1 cellular context compared by ENCODE assay signal in the genomic region with DNA sequence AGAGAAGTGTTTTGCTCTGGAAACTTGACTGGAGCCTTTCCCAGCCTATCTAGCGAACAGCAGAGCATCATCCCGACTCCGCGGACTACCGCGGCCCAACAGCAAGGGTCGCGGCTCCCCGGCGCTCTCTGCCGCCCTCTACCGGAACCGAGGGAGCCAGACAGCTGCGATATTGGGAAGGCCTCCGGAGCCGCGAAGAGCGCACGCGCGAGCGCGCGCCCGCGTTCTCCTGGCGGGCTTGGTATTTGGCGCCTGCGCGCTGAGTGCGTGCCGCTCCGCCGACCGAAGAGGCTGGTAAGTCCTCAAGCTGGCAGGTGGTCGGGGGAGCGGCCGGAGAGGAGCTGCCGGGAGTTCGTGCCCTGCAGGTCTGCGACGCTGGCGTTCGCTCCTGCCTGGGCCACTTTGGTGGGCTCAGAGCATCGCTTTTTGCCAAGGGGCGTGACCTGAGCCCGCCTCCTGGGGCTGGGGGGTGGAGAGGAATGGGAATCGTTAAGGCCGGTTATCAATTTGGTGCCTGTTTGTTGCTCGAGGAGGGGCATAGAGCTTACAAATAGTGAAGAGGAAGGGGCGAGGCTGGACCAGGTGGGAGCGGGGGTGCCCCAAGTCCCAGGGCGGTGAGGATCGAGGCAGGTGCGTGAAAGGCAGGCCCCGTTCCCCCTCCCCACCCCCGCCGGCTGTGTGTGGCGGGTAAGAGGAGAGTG.
TF ChIP-seq lines count a peak whose summit lies in the region.

Gene TMEM106C, plus strand, starts transcription at position 257 of the 701 bp plus-strand sequence. CDS start 641 bp downstream, outside the sequence.

TF ChIP-seq in HEK293, 187 proteins besides CTCF, POLR2A, EP300 and RAD21 (continued from another document):
- TF ChIP-seq ZNF701 (tag by site-specific recombination; IDR thresholded peaks at IDR 0.05) (no peak), SALL2 (tag by site-specific recombination; IDR thresholded peaks at IDR 0.05; ENCODE audit: borderline replicate concordance) (no peak), ZNF394 (tag by site-specific recombination; IDR thresholded peaks at IDR 0.05; ENCODE audit: borderline replicate concordance) (0 out of 2 replicates have a peak, but pooled peaks have one; percentile 17), GLIS2 (tag by site-specific recombination; IDR thresholded peaks at IDR 0.05) (0 out of 2 replicates have a peak, but pooled peaks have one; percentile 21), KLF17 (tag by site-specific recombination; IDR thresholded peaks at IDR 0.05) (0 out of 2 replicates have a peak, but pooled peaks have one; percentile 24), ZNF292 (tag by site-specific recombination; IDR thresholded peaks at IDR 0.05; ENCODE audit: borderline replicate concordance, low read depth) (no peak), ZNF155 (tag by site-specific recombination; IDR thresholded peaks at IDR 0.05) (no peak), ZNF335 (tag by site-specific recombination; conservative IDR thresholded peaks at IDR 0.05) (peak; percentile 95), ZXDB (tag by site-specific recombination; IDR thresholded peaks at IDR 0.05) (peak; percentile 43; the same call in 1 of the 2 replicates), ZNF548 (tag by site-specific recombination; IDR thresholded peaks at IDR 0.05) (no peak), ZNF629 (tag by site-specific recombination; IDR thresholded peaks at IDR 0.05) (0 out of 2 replicates have a peak, but pooled peaks have one; percentile 26), ZNF660 (tag by site-specific recombination; IDR thresholded peaks at IDR 0.05) (peak; percentile 48; the same call in 1 of the 2 replicates), ZBTB8A (tag by site-specific recombination; IDR thresholded peaks at IDR 0.05) (peak; percentile 33; the same call in 1 of the 2 replicates), KLF16 (tag by site-specific recombination; IDR thresholded peaks at IDR 0.05) (peak; percentile 88; the same call in 1 of the 2 replicates), ZNF426 (tag by site-specific recombination; IDR thresholded peaks at IDR 0.05) (no peak), ZBTB17 (tag by site-specific recombination; IDR thresholded peaks at IDR 0.05) (peak; percentile 71), ZNF747 (tag by site-specific recombination; IDR thresholded peaks at IDR 0.05) (no peak), ZNF404 (tag by site-specific recombination; IDR thresholded peaks at IDR 0.05) (no peak), BCL11A (tag by site-specific recombination; IDR thresholded peaks at IDR 0.05; ENCODE audit: low read depth) (no peak), ZEB2 (tag by site-specific recombination; IDR thresholded peaks at IDR 0.05) (peak; percentile 76), ZNF324 (tag by site-specific recombination; IDR thresholded peaks at IDR 0.05) (0 out of 2 replicates have a peak, but pooled peaks have one; percentile 47), GLI4 (tag by site-specific recombination; IDR thresholded peaks at IDR 0.05) (0 out of 2 replicates have a peak, but pooled peaks have one; percentile 31), ZSCAN30 (tag by site-specific recombination; IDR thresholded peaks at IDR 0.05) (peak; percentile 42; the same call in 1 of the 2 replicates), YY1 (tag by site-specific recombination; IDR thresholded peaks at IDR 0.05) (no peak), EGR2 (tag by site-specific recombination; IDR thresholded peaks at IDR 0.05; ENCODE audit: low read depth) (no peak), ZNF2 (tag by site-specific recombination; IDR thresholded peaks at IDR 0.05) (peak; percentile 53; the same call in 1 of the 2 replicates), ZNF341 (tag by site-specific recombination; IDR thresholded peaks at IDR 0.05; ENCODE audit: low read depth) (peak; percentile 36; the same call in 1 of the 2 replicates), ZNF280D (tag by site-specific recombination; IDR thresholded peaks at IDR 0.05) (no peak), KLF7 (tag by site-specific recombination; IDR thresholded peaks at IDR 0.05; ENCODE audit: borderline replicate concordance) (0 out of 2 replicates have a peak, but pooled peaks have one; percentile 38)
- TF ChIP-seq, protein P1, sequence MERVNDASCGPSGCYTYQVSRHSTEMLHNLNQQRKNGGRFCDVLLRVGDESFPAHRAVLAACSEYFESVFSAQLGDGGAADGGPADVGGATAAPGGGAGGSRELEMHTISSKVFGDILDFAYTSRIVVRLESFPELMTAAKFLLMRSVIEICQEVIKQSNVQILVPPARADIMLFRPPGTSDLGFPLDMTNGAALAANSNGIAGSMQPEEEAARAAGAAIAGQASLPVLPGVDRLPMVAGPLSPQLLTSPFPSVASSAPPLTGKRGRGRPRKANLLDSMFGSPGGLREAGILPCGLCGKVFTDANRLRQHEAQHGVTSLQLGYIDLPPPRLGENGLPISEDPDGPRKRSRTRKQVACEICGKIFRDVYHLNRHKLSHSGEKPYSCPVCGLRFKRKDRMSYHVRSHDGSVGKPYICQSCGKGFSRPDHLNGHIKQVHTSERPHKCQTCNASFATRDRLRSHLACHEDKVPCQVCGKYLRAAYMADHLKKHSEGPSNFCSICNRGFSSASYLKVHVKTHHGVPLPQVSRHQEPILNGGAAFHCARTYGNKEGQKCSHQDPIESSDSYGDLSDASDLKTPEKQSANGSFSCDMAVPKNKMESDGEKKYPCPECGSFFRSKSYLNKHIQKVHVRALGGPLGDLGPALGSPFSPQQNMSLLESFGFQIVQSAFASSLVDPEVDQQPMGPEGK (tag by site-specific recombination; IDR thresholded peaks at IDR 0.05), result peak; percentile 57; the same call in 1 of the 2 replicates
- TF ChIP-seq, protein P2, sequence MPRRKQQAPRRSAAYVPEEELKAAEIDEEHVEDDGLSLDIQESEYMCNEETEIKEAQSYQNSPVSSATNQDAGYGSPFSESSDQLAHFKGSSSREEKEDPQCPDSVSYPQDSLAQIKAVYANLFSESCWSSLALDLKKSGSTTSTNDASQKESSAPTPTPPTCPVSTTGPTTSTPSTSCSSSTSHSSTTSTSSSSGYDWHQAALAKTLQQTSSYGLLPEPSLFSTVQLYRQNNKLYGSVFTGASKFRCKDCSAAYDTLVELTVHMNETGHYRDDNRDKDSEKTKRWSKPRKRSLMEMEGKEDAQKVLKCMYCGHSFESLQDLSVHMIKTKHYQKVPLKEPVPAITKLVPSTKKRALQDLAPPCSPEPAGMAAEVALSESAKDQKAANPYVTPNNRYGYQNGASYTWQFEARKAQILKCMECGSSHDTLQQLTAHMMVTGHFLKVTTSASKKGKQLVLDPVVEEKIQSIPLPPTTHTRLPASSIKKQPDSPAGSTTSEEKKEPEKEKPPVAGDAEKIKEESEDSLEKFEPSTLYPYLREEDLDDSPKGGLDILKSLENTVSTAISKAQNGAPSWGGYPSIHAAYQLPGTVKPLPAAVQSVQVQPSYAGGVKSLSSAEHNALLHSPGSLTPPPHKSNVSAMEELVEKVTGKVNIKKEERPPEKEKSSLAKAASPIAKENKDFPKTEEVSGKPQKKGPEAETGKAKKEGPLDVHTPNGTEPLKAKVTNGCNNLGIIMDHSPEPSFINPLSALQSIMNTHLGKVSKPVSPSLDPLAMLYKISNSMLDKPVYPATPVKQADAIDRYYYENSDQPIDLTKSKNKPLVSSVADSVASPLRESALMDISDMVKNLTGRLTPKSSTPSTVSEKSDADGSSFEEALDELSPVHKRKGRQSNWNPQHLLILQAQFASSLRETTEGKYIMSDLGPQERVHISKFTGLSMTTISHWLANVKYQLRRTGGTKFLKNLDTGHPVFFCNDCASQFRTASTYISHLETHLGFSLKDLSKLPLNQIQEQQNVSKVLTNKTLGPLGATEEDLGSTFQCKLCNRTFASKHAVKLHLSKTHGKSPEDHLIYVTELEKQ (tag by site-specific recombination; IDR thresholded peaks at IDR 0.05; ENCODE audit: borderline replicate concordance), result no peak
- TF ChIP-seq, protein P3, sequence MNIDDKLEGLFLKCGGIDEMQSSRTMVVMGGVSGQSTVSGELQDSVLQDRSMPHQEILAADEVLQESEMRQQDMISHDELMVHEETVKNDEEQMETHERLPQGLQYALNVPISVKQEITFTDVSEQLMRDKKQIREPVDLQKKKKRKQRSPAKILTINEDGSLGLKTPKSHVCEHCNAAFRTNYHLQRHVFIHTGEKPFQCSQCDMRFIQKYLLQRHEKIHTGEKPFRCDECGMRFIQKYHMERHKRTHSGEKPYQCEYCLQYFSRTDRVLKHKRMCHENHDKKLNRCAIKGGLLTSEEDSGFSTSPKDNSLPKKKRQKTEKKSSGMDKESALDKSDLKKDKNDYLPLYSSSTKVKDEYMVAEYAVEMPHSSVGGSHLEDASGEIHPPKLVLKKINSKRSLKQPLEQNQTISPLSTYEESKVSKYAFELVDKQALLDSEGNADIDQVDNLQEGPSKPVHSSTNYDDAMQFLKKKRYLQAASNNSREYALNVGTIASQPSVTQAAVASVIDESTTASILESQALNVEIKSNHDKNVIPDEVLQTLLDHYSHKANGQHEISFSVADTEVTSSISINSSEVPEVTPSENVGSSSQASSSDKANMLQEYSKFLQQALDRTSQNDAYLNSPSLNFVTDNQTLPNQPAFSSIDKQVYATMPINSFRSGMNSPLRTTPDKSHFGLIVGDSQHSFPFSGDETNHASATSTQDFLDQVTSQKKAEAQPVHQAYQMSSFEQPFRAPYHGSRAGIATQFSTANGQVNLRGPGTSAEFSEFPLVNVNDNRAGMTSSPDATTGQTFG (tag by site-specific recombination; IDR thresholded peaks at IDR 0.05; ENCODE audit: borderline replicate concordance), result no peak
- TF ChIP-seq, protein P4, sequence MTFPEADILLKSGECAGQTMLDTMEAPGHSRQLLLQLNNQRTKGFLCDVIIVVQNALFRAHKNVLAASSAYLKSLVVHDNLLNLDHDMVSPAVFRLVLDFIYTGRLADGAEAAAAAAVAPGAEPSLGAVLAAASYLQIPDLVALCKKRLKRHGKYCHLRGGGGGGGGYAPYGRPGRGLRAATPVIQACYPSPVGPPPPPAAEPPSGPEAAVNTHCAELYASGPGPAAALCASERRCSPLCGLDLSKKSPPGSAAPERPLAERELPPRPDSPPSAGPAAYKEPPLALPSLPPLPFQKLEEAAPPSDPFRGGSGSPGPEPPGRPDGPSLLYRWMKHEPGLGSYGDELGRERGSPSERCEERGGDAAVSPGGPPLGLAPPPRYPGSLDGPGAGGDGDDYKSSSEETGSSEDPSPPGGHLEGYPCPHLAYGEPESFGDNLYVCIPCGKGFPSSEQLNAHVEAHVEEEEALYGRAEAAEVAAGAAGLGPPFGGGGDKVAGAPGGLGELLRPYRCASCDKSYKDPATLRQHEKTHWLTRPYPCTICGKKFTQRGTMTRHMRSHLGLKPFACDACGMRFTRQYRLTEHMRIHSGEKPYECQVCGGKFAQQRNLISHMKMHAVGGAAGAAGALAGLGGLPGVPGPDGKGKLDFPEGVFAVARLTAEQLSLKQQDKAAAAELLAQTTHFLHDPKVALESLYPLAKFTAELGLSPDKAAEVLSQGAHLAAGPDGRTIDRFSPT (tag by site-specific recombination; IDR thresholded peaks at IDR 0.05), result peak; percentile 75; the same call in 1 of the 2 replicates
